ENCODE assay signal across 24 cellular contexts in the genomic region with DNA sequence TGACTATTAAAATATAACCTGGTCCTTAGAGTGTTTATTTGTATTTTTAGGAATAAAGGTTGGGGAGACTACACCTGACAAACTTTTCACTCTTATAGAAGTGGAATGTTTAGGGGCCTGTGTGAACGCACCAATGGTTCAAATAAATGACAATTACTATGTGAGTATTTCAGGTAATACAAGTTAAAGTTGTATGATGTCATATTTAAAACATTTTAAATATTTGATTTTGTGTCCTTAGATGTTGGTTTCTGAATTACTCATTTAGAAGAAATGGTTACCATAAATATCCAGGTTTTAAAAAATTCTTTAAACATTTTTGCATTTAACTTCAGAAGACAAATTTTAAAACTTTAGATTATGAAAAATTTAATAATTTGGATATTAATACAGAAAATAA. TPM values are rescaled to one million over a fixed set of nuclear protein-coding genes. Genes with fewer than 3 reads are reported as not detected.
DNase-seq lines count a peak whose midpoint lies in the region; ATAC-seq, FAIRE-seq and TF ChIP-seq lines count a peak whose summit lies in the region.
"Had no signal": no experiment of that assay in that cellular context is flagged by ENCODE, and none has a peak within 500 bp of the region (broad histone marks: within the 10 kb centered on the region; RNA-seq: fewer than 3 reads in every experiment).

No MANE protein-coding gene starts in this region.

- peaks cover 55% of the 10 kb centered on the region for H3K36me3 Mint-ChIP-seq in natural killer cell treated with Interleukin-12 subunit alpha and Interleukin-12 subunit beta and Interleukin-15 and Interleukin-18, amount 100 ng/mL, for 72 hours
- peaks cover 15% of the 10 kb centered on the region for H3K36me3 Mint-ChIP-seq in natural killer cell
- peaks cover 100% of the 10 kb centered on the region for H3K36me3 Mint-ChIP-seq in stimulated activated effector memory CD8-positive, alpha-beta T cell treated with anti-CD3 and anti-CD28 coated beads, Interleukin-12 subunit alpha, Interleukin-12 subunit beta, amount 100 ng/mL, for 72 hours

- DNase-seq in natural killer cell treated with Interleukin-12 subunit alpha and Interleukin-12 subunit beta and Interleukin-15 and Interleukin-18, amount 100 ng/mL, for 72 hours (ENCODE audit: low spot score) = no peak
- DNase-seq in natural killer cell (no peak), RCC 7860 (ENCODE audit: low spot score) (no peak), kidney (no peak), posterior vena cava (ENCODE audit: low spot score) (no peak), SW 1271 (lab: John Stamatoyannopoulos, UW) (no peak), T-helper 9 cell (no peak)
- no peak for DNase-seq in stimulated activated effector memory CD8-positive, alpha-beta T cell treated with anti-CD3 and anti-CD28 coated beads, Interleukin-12 subunit alpha, Interleukin-12 subunit beta, amount 100 ng/mL, for 72 hours (ENCODE audit: low spot score in 2 of 2)
- DNase-seq: CD8-positive, alpha-beta memory T cell; DMS53; EL; KBM-7; MV-4-11; NCI-H1694 treated with DMSO at 0.1 percent for 48 hours; NCI-H2107; NCI-H510A; NCI-H748 treated with DMSO at 0.1 percent for 48 hours; NK-92 treated with Interleukin-12 subunit alpha and Interleukin-12 subunit beta, amount 100 ng/mL, for 24 hours; OCI-M1; RPMI8226; SIG-M5 had no signal

- H3K4me1 Mint-ChIP-seq in natural killer cell treated with Interleukin-12 subunit alpha and Interleukin-12 subunit beta and Interleukin-15 and Interleukin-18, amount 100 ng/mL, for 72 hours (ENCODE audit: low read depth in 2 of 2) = peaks cover 24 to 34% of the 10 kb centered on the region in 2 donors
- peaks cover 18 to 19% of the 10 kb centered on the region in 2 donors for H3K4me1 Mint-ChIP-seq in natural killer cell
- peaks cover 27% of the 10 kb centered on the region for H3K4me1 Mint-ChIP-seq in stimulated activated effector memory CD8-positive, alpha-beta T cell treated with anti-CD3 and anti-CD28 coated beads, Interleukin-12 subunit alpha, Interleukin-12 subunit beta, amount 100 ng/mL, for 72 hours

- intact Hi-C loops in natural killer cell (cut with micrococcal nuclease) = no loop called here
- intact Hi-C loops in kidney (cut with DNase I) = no loop called here
- intact Hi-C loops in posterior vena cava (cut with DNase I) = no loop called here

- FAIRE-seq in RCC 7860 (lab: Jason Lieb, UNC) = peak; percentile 60
- peak; percentile 92 for FAIRE-seq in kidney (lab: Jason Lieb, UNC)
- FAIRE-seq: A549, H54 had no signal

- no peaks in the 10 kb centered on the region for H3K9me3 Mint-ChIP-seq in natural killer cell treated with Interleukin-12 subunit alpha and Interleukin-12 subunit beta and Interleukin-15 and Interleukin-18, amount 100 ng/mL, for 72 hours
- H3K9me3 Mint-ChIP-seq in natural killer cell = no peaks in the 10 kb centered on the region
- no peaks in the 10 kb centered on the region for H3K9me3 Mint-ChIP-seq in stimulated activated effector memory CD8-positive, alpha-beta T cell treated with anti-CD3 and anti-CD28 coated beads, Interleukin-12 subunit alpha, Interleukin-12 subunit beta, amount 100 ng/mL, for 72 hours
- H3K9me3 Mint-ChIP-seq: CD8-positive, alpha-beta memory T cell had no signal

- no peak overlapping the region for H3K4me3 Mint-ChIP-seq in natural killer cell treated with Interleukin-12 subunit alpha and Interleukin-12 subunit beta and Interleukin-15 and Interleukin-18, amount 100 ng/mL, for 72 hours
- H3K4me3 Mint-ChIP-seq in natural killer cell = no peak overlapping the region
- no peak overlapping the region for H3K4me3 Mint-ChIP-seq in stimulated activated effector memory CD8-positive, alpha-beta T cell treated with anti-CD3 and anti-CD28 coated beads, Interleukin-12 subunit alpha, Interleukin-12 subunit beta, amount 100 ng/mL, for 72 hours
- H3K4me3 Mint-ChIP-seq: CD8-positive, alpha-beta memory T cell had no signal

- no peaks in the 10 kb centered on the region for H3K4me1 ChIP-seq in kidney (ENCODE audit: control insufficient read depth in 1 of 2, insufficient read depth in 1 of 2, low read depth in 1 of 2, low read length in 2 of 2)

- no peak for ATAC-seq in natural killer cell treated with Interleukin-12 subunit alpha and Interleukin-12 subunit beta and Interleukin-15 and Interleukin-18, amount 100 ng/mL, for 72 hours
- ATAC-seq in natural killer cell = no peak
- ATAC-seq in stimulated activated effector memory CD8-positive, alpha-beta T cell treated with anti-CD3 and anti-CD28 coated beads, Interleukin-12 subunit alpha, Interleukin-12 subunit beta, amount 100 ng/mL, for 72 hours = no peak
- ATAC-seq: A549, SK-N-SH treated with all-trans-retinoic acid at 6 μM for 48 hours had no signal

- H3K27ac ChIP-seq in kidney (ENCODE audit: low read depth in 2 of 2, low read length in 2 of 2) = no peak overlapping the region
- H3K27ac ChIP-seq: A549 had no signal

- no peak overlapping the region for H3K9ac ChIP-seq in kidney (ENCODE audit: low read length in 2 of 2)

- H3K4me3 ChIP-seq in kidney (ENCODE audit: low read length in 2 of 2) = no peak overlapping the region
- H3K4me3 ChIP-seq: A549 had no signal

- H3K9me3 ChIP-seq in kidney (ENCODE audit: control insufficient read depth in 1 of 2, low read length in 2 of 2) = no peaks in the 10 kb centered on the region
- H3K9me3 ChIP-seq: A549 had no signal

- peaks cover 18 to 45% of the 10 kb centered on the region in 2 donors for H3K36me3 ChIP-seq in kidney (ENCODE audit: control insufficient read depth in 1 of 2, insufficient read depth in 2 of 2, low read length in 2 of 2)

- TF ChIP-seq CTCF in natural killer cell (IDR thresholded peaks at IDR 0.05) (no peak), kidney (IDR thresholded peaks at IDR 0.05; ENCODE audit: borderline replicate concordance, extremely low read depth, insufficient read depth) (no peak)

- no peaks in the 10 kb centered on the region for H3K27me3 Mint-ChIP-seq in natural killer cell treated with Interleukin-12 subunit alpha and Interleukin-12 subunit beta and Interleukin-15 and Interleukin-18, amount 100 ng/mL, for 72 hours
- H3K27me3 Mint-ChIP-seq in natural killer cell (ENCODE audit: low read depth in 2 of 2) = no peaks in the 10 kb centered on the region
- H3K27me3 Mint-ChIP-seq: CD8-positive, alpha-beta memory T cell had no signal

- peak overlapping the region; percentile 38 to 78 for H3K27ac Mint-ChIP-seq in natural killer cell treated with Interleukin-12 subunit alpha and Interleukin-12 subunit beta and Interleukin-15 and Interleukin-18, amount 100 ng/mL, for 72 hours
- peak overlapping the region in 1 of 2 donors; percentile 64 for H3K27ac Mint-ChIP-seq in natural killer cell
- peak overlapping the region; percentile 50 for H3K27ac Mint-ChIP-seq in stimulated activated effector memory CD8-positive, alpha-beta T cell treated with anti-CD3 and anti-CD28 coated beads, Interleukin-12 subunit alpha, Interleukin-12 subunit beta, amount 100 ng/mL, for 72 hours

RNA-seq across cellular contexts. Expression of gene ANKRD12, which starts 11.8 kb away (rescaled TPM):
- total RNA-seq in natural killer cell treated with Interleukin-12 subunit alpha and Interleukin-12 subunit beta and Interleukin-15 and Interleukin-18, amount 100 ng/mL, for 72 hours = 100 to 1,000 TPM; 133 to 174 TPM
- total RNA-seq in natural killer cell (100 to 1,000 TPM; 136 to 148 (median 141) TPM), kidney (81.8 TPM), posterior vena cava (10 to 100 TPM; 81.0 to 91.9 TPM)
- polyA plus RNA-seq in kidney (ENCODE audit: insufficient read depth, low read depth, low replicate concordance) = 3.9 TPM

RNA-seq across cellular contexts. Expression of gene NDUFV2, which starts 22.3 kb away (rescaled TPM):
- 100 to 1,000 TPM; 276 to 295 TPM for total RNA-seq in natural killer cell treated with Interleukin-12 subunit alpha and Interleukin-12 subunit beta and Interleukin-15 and Interleukin-18, amount 100 ng/mL, for 72 hours
- total RNA-seq in natural killer cell (100 to 1,000 TPM; 137 to 188 (median 154) TPM), kidney (131 TPM), posterior vena cava (100 to 1,000 TPM; 117 to 151 TPM)
- 391 TPM for polyA plus RNA-seq in kidney (ENCODE audit: insufficient read depth, low read depth, low replicate concordance)
